16 cellular contexts compared by ENCODE assay signal in the genomic region with DNA sequence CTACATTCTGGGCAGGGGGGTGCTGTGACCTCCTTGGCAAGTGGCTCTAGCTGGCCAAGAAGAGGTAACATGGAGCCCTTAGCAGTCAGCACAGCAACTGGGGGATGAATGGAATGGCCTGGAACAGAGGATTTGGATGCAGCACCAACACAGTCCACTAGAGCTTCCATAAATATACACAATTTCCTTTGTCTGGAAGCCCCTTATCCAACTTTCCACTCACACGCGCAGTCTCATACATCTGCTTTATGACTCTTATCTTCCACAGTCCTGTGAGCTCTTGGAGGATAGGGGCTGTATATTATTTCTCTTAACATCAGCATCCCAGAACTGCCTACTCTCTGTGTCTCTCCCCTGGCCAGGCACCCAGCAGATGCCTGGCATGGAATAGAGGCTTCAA.
DNase-seq lines count a peak whose midpoint lies in the region; ATAC-seq and TF ChIP-seq lines count a peak whose summit lies in the region.
"Had no signal": no experiment of that assay in that cellular context is flagged by ENCODE, and none has a peak within 500 bp of the region (broad histone marks: within the 10 kb centered on the region; RNA-seq: fewer than 3 reads in every experiment).

No MANE protein-coding gene starts in this region.

- H3K36me3 ChIP-seq in endodermal cell (ENCODE audit: control insufficient read depth, insufficient read depth, low read length) = no peaks in the 10 kb centered on the region
- no peaks in the 10 kb centered on the region for H3K36me3 ChIP-seq in uterus
- H3K36me3 ChIP-seq: HAP-1 had no signal

- intact Hi-C loops in uterus (cut with DNase I; ENCODE audit: low total_unique reads) = no loop called here

- TF ChIP-seq CTCF in endodermal cell (conservative IDR thresholded peaks at IDR 0.05) (peak; percentile 32), nephron (IDR thresholded peaks at IDR 0.05; ENCODE audit: unreplicated experiment in 3 of 3) (no peak), uterus (IDR thresholded peaks at IDR 0.05) (peak in 1 of 4 experiments; percentile 20)

- no peak overlapping the region for H3K4me3 Mint-ChIP-seq in endodermal cell
- no peak overlapping the region for H3K4me3 Mint-ChIP-seq in nephron
- H3K4me3 Mint-ChIP-seq in immature natural killer cell = no peak overlapping the region
- H3K4me3 Mint-ChIP-seq: CD4-positive, alpha-beta memory T cell; GM23338; HFFc6 had no signal

- H3K36me3 Mint-ChIP-seq in endodermal cell (ENCODE audit: low read depth) (no peaks in the 10 kb centered on the region), nephron (ENCODE audit: low read depth) (no peaks in the 10 kb centered on the region), immature natural killer cell (no peaks in the 10 kb centered on the region)
- H3K36me3 Mint-ChIP-seq: CD4-positive, alpha-beta memory T cell had no signal

- no peaks in the 10 kb centered on the region for H3K4me1 ChIP-seq in endodermal cell (ENCODE audit: control insufficient read depth, insufficient read depth, low read length)
- H3K4me1 ChIP-seq in uterus = peaks cover 0 to 14% of the 10 kb centered on the region in 2 donors
- H3K4me1 ChIP-seq: HAP-1 had no signal

- no peak overlapping the region for H3K27ac Mint-ChIP-seq in endodermal cell
- peak overlapping the region in 2 of 3 experiments; percentile 58 to 69 for H3K27ac Mint-ChIP-seq in nephron
- no peak overlapping the region for H3K27ac Mint-ChIP-seq in immature natural killer cell
- H3K27ac Mint-ChIP-seq: CD4-positive, alpha-beta memory T cell; GM23338; HFFc6 had no signal

- H3K4me3 ChIP-seq in endodermal cell (ENCODE audit: low read length) = no peak overlapping the region
- H3K4me3 ChIP-seq in uterus = no peak overlapping the region
- H3K4me3 ChIP-seq: GM23338, HAP-1 had no signal

- no peak overlapping the region for H3K9ac ChIP-seq in endodermal cell (ENCODE audit: extremely low read depth, low read length, poor library complexity, severe bottlenecking)

- H3K27ac ChIP-seq in endodermal cell (ENCODE audit: low read depth, low read length) (no peak overlapping the region), uterus (peak overlapping the region; percentile 72 to 86), caudate nucleus (ENCODE audit: low read depth, low read length) (no peak overlapping the region)

- H3K9me3 ChIP-seq in endodermal cell (ENCODE audit: control insufficient read depth, low read length) (no peaks in the 10 kb centered on the region), uterus (no peaks in the 10 kb centered on the region)
- H3K9me3 ChIP-seq: HAP-1 had no signal

- no peak for ATAC-seq in GM18858 (IDR thresholded peaks at IDR 0.05; ENCODE audit: unreplicated experiment)
- ATAC-seq: GM23338 had no signal

- H3K27me3 Mint-ChIP-seq in endodermal cell (ENCODE audit: insufficient read depth) = no peaks in the 10 kb centered on the region
- peaks cover 6% of the 10 kb centered on the region for H3K27me3 Mint-ChIP-seq in nephron (ENCODE audit: low read depth)
- peaks cover 2 to 5% (median 3%) of the 10 kb centered on the region in 3 donors for H3K27me3 Mint-ChIP-seq in immature natural killer cell (ENCODE audit: low read depth in 3 of 3)

- WGBS in endodermal cell (ENCODE audit: insufficient coverage in 1 of 2, insufficient read length in 1 of 2), 2 experiments = 98% methylated on average over 2 of the region's 2 CpGs; no CpG with 5 or more reads in 1 of the 2 experiments

- TF ChIP-seq POLR2A in uterus (IDR thresholded peaks at IDR 0.05) = no peak

- H3K9me3 Mint-ChIP-seq in endodermal cell = no peaks in the 10 kb centered on the region
- H3K9me3 Mint-ChIP-seq in nephron = no peaks in the 10 kb centered on the region
- H3K9me3 Mint-ChIP-seq in immature natural killer cell = peaks cover 0 to 2% (median 0%) of the 10 kb centered on the region in 6 donors
- H3K9me3 Mint-ChIP-seq: CD4-positive, alpha-beta memory T cell had no signal

- no peaks in the 10 kb centered on the region for H3K4me1 Mint-ChIP-seq in endodermal cell
- H3K4me1 Mint-ChIP-seq in nephron = peaks cover 34% of the 10 kb centered on the region
- H3K4me1 Mint-ChIP-seq in immature natural killer cell = no peaks in the 10 kb centered on the region
- H3K4me1 Mint-ChIP-seq: CD4-positive, alpha-beta memory T cell; GM23338 had no signal

- H3K27me3 ChIP-seq in endodermal cell (ENCODE audit: control insufficient read depth, insufficient read depth, low read length, poor library complexity, severe bottlenecking) (no peaks in the 10 kb centered on the region), uterus (no peaks in the 10 kb centered on the region)

- DNase-seq in endodermal cell = no peak
- DNase-seq in uterus = peak; percentile 36 to 54
- DNase-seq in caudate nucleus (lab: John Stamatoyannopoulos, UW) = no peak
- DNase-seq in immature natural killer cell = no peak
- DNase-seq: C1 segment of cervical spinal cord; Calu3; CD4-positive, alpha-beta memory T cell; COR-L47; DMS53; DMS79 treated with DMSO at 0.1 percent for 48 hours; GF-D8; HFFc6 had no signal

Comparison
In these comparisons a context has a peak if more than half of its experiments do, and no peak if none do; other contexts are left out.
1. DNase-seq: peak in uterus (2 of 2); none in endodermal cell (single experiment), caudate nucleus (0 of 61) and immature natural killer cell (0 of 3).
2. H3K27ac ChIP-seq: peak in uterus (2 of 2); none in endodermal cell (single experiment) and caudate nucleus (single experiment).
3. H3K27ac Mint-ChIP-seq: peak in nephron (2 of 3); none in endodermal cell (single experiment) and immature natural killer cell (0 of 6).